14 cellular contexts compared by ENCODE assay signal in genomic region chr14:105018414-105018813, GRCh38. TPM values are rescaled to one million over a fixed set of nuclear protein-coding genes. Genes with fewer than 3 reads are reported as not detected.
A peak's percentile ranks its signal among the peaks of the same experiment; 100 is the strongest.
DNase-seq lines count a peak whose midpoint lies in the region; ATAC-seq, FAIRE-seq and TF ChIP-seq lines count a peak whose summit lies in the region.
"Had no signal": no experiment of that assay in that cellular context is flagged by ENCODE, and none has a peak within 500 bp of the region (broad histone marks: within the 10 kb centered on the region; RNA-seq: fewer than 3 reads in every experiment).

No MANE protein-coding gene starts in this region.

- H3K36me3 Mint-ChIP-seq in effector memory CD8-positive, alpha-beta T cell (ENCODE audit: insufficient read depth): peaks cover 21% of the 10 kb centered on the region
- peaks cover 11% of the 10 kb centered on the region for H3K36me3 Mint-ChIP-seq in type B pancreatic cell

- H2AFZ ChIP-seq in HepG2 (ENCODE audit: low read length): no peak overlapping the region
- no peak overlapping the region for H2AFZ ChIP-seq in OCI-LY7 (ENCODE audit: low read length)

- in situ Hi-C loops in HepG2 (cut with HindIII; ENCODE audit: extremely low pct_ligation_motif_present, low pct_unique_long_range_greater_than_20kb): no loop called here

- H3K27ac Mint-ChIP-seq in effector memory CD8-positive, alpha-beta T cell: peak overlapping the region; percentile 96 to 97
- peak overlapping the region; percentile 90 for H3K27ac Mint-ChIP-seq in type B pancreatic cell

- H3K4me3 ChIP-seq in HepG2 (replicated peaks in 1 of 3; ENCODE audit: insufficient read depth in 1 of 3, low read depth in 2 of 3, low read length in 3 of 3) (no peak overlapping the region), right lobe of liver (no peak overlapping the region), OCI-LY7 (ENCODE audit: low read depth, low read length, poor library complexity, severe bottlenecking) (peak overlapping the region; percentile 78), colonic mucosa (no peak overlapping the region)
- H3K4me3 ChIP-seq: SJCRH30 had no signal

- intact Hi-C loops in HepG2 (cut with micrococcal nuclease; ENCODE audit: unreplicated experiment): no loop called here
- intact Hi-C loops in right lobe of liver (cut with DNase I): no loop called here
- intact Hi-C loops in OCI-LY7 (cut with micrococcal nuclease; ENCODE audit: unreplicated experiment): no loop called here
- intact Hi-C loops in colonic mucosa (cut with DNase I): loop anchor here (5.0 kb wide), 1 partner anchor 36 kb away; no protein-coding TSS in a partner anchor

- POLR2A ChIA-PET in HepG2 (lab: Yijun Ruan, JAX) (interaction anchor here (2.3 kb wide), 1 partner anchor 154 kb away, joined by 8 read pairs; no protein-coding TSS in a partner anchor), OCI-LY7 (lab: Charles Lee) (interaction anchor here (0.7 to 1.3 kb wide), 3 partner anchors 9 to 283 kb away, joined by 3 to 4 read pairs (median 4); no protein-coding TSS in a partner anchor)

- DNase-seq in HepG2 (ENCODE audit: low spot score): no peak
- DNase-seq in right lobe of liver: no peak
- DNase-seq in OCI-LY7 (ENCODE audit: low spot score): no peak
- no peak for DNase-seq in effector memory CD8-positive, alpha-beta T cell
- no peak for DNase-seq in type B pancreatic cell (ENCODE audit: extremely low spot score, unreplicated experiment)
- DNase-seq in substantia nigra (lab: John Stamatoyannopoulos, UW): no peak
- DNase-seq in colonic mucosa: no peak
- DNase-seq: activated CD4-positive, alpha-beta T cell treated with anti-CD3 and anti-CD28 coated beads, Interleukin-2, amount 50 U/mL, for 1 hour; aorta; BE2C; NCI-H510A; SJCRH30 had no signal

- H3K36me3 ChIP-seq in HepG2 (replicated peaks in 1 of 2; ENCODE audit: control insufficient read depth in 1 of 2, insufficient read depth in 2 of 2, low read length in 2 of 2) (peaks cover 5% of the 10 kb centered on the region in 2 experiments; a peak in 2 of 5 replicates), right lobe of liver (no peaks in the 10 kb centered on the region), OCI-LY7 (ENCODE audit: insufficient read depth, low read length) (peaks cover 71% of the 10 kb centered on the region), colonic mucosa (no peaks in the 10 kb centered on the region)

- no peak for ATAC-seq in HepG2
- no peak for ATAC-seq in right lobe of liver
- no peak for ATAC-seq in effector memory CD8-positive, alpha-beta T cell (replicated peaks)
- no peak for ATAC-seq in GM19452 (IDR thresholded peaks at IDR 0.05; ENCODE audit: unreplicated experiment)

- TF ChIP-seq EP300 in HepG2 (IDR thresholded peaks at IDR 0.05; ENCODE audit: low read depth in 2 of 2, low read length in 2 of 2) (no peak), HepG2 (CRISPR knock-in tag; IDR thresholded peaks at IDR 0.05; ENCODE audit: borderline replicate concordance) (no peak)

- TF ChIP-seq POLR2A in HepG2 (IDR thresholded peaks at IDR 0.05; ENCODE audit: insufficient read depth in 1 of 2, low read depth in 2 of 2, low read length in 2 of 2) (no peak), right lobe of liver (IDR thresholded peaks at IDR 0.05) (no peak)

- no peaks in the 10 kb centered on the region for H3K27me3 Mint-ChIP-seq in effector memory CD8-positive, alpha-beta T cell
- H3K27me3 Mint-ChIP-seq in type B pancreatic cell: no peaks in the 10 kb centered on the region

- no peaks in the 10 kb centered on the region; a peak in 1 of 5 replicates for H3K27me3 ChIP-seq in HepG2 (ENCODE audit: control insufficient read depth in 1 of 2, insufficient read depth in 2 of 2, low read length in 2 of 2)
- H3K27me3 ChIP-seq in right lobe of liver: no peaks in the 10 kb centered on the region
- H3K27me3 ChIP-seq in colonic mucosa: no peaks in the 10 kb centered on the region
- H3K27me3 ChIP-seq: BE2C, SJCRH30 had no signal

- 74% methylated on average over 4 of the region's 4 CpGs for WGBS in HepG2 (ENCODE audit: low lambda C conversion rate)
- 88% methylated on average over 2 of the region's 4 CpGs for WGBS in right lobe of liver (ENCODE audit: insufficient coverage, low coverage, low lambda C conversion rate, missing lambda C conversion rate)

- peak overlapping the region; percentile 89 to 93 for H3K4me3 Mint-ChIP-seq in effector memory CD8-positive, alpha-beta T cell
- peak overlapping the region; percentile 96 for H3K4me3 Mint-ChIP-seq in type B pancreatic cell

- FAIRE-seq in HepG2 (lab: Jason Lieb, UNC): no peak
- FAIRE-seq: GM19239 had no signal

- TF ChIP-seq RAD21 in HepG2 (CRISPR knock-in tag; IDR thresholded peaks at IDR 0.05): no peak

- H3K9me3 Mint-ChIP-seq in effector memory CD8-positive, alpha-beta T cell: no peaks in the 10 kb centered on the region
- no peaks in the 10 kb centered on the region for H3K9me3 Mint-ChIP-seq in type B pancreatic cell

- H3K79me2 ChIP-seq in HepG2 (ENCODE audit: insufficient read depth, low read length) (peaks cover 74% of the 10 kb centered on the region), OCI-LY7 (ENCODE audit: insufficient read depth, low read depth, low read length) (peaks cover 89% of the 10 kb centered on the region)

- no peak for TF ChIP-seq CTCF in HepG2 (CRISPR knock-in tag; IDR thresholded peaks at IDR 0.05)
- no peak for TF ChIP-seq CTCF in right lobe of liver (IDR thresholded peaks at IDR 0.05)
- no peak for TF ChIP-seq CTCF in OCI-LY7 (conservative IDR thresholded peaks at IDR 0.05; ENCODE audit: low read length)
- TF ChIP-seq CTCF in type B pancreatic cell (conservative IDR thresholded peaks at IDR 0.05): no peak
- TF ChIP-seq CTCF in colonic mucosa (IDR thresholded peaks at IDR 0.05): no peak

- BruUV-seq in HepG2 (replicated peaks; lab: Mats Ljungman, UMichigan) (no TSS peak), OCI-LY7 (replicated peaks; lab: Mats Ljungman, UMichigan) (no TSS peak)

- no peaks in the 10 kb centered on the region for H3K9me3 ChIP-seq in HepG2 (ENCODE audit: low read length)
- no peaks in the 10 kb centered on the region for H3K9me3 ChIP-seq in right lobe of liver
- no peaks in the 10 kb centered on the region for H3K9me3 ChIP-seq in OCI-LY7 (ENCODE audit: low read length)
- H3K9me3 ChIP-seq in colonic mucosa: no peaks in the 10 kb centered on the region
- H3K9me3 ChIP-seq: BE2C, SJCRH30 had no signal

- peaks cover 62 to 70% of the 10 kb centered on the region in 2 donors for H3K4me1 Mint-ChIP-seq in effector memory CD8-positive, alpha-beta T cell (ENCODE audit: low read depth in 2 of 2)
- peaks cover 55% of the 10 kb centered on the region for H3K4me1 Mint-ChIP-seq in type B pancreatic cell (ENCODE audit: unreplicated experiment)

- H4K20me1 ChIP-seq in HepG2 (ENCODE audit: insufficient read depth, low read length): peaks cover 25% of the 10 kb centered on the region
- peaks cover 60% of the 10 kb centered on the region for H4K20me1 ChIP-seq in OCI-LY7 (ENCODE audit: insufficient read depth, low read length)

- H3K27ac ChIP-seq in HepG2 (ENCODE audit: extremely low read length, insufficient read depth, low read length) (no peak overlapping the region), right lobe of liver (no peak overlapping the region), OCI-LY7 (ENCODE audit: low read depth, low read length, poor library complexity, severe bottlenecking) (no peak overlapping the region), substantia nigra (ENCODE audit: low read depth, low read length, poor library complexity, severe bottlenecking) (no peak overlapping the region), colonic mucosa (no peak overlapping the region)
- H3K27ac ChIP-seq: SJCRH30 had no signal

- peak overlapping the region; percentile 30; the same call in 1 of the 2 replicates for H3K9ac ChIP-seq in HepG2 (ENCODE audit: insufficient read depth, low read depth, low read length)
- H3K9ac ChIP-seq in colonic mucosa (ENCODE audit: low read depth in 2 of 2, low read length in 2 of 2): no peak overlapping the region

- no peaks in the 10 kb centered on the region for H3K9me2 ChIP-seq in OCI-LY7 (ENCODE audit: insufficient read depth, low read length)

- H3K4me2 ChIP-seq in HepG2 (ENCODE audit: low read depth, low read length) (peak overlapping the region; percentile 98; the same call in 1 of the 2 replicates), OCI-LY7 (ENCODE audit: low read length) (peak overlapping the region; percentile 89)

- H3K4me1 ChIP-seq in HepG2 (ENCODE audit: insufficient read depth, low read length): peaks cover 71% of the 10 kb centered on the region
- peaks cover 0 to 11% (median 2%) of the 10 kb centered on the region in 4 donors for H3K4me1 ChIP-seq in right lobe of liver
- peaks cover 65% of the 10 kb centered on the region for H3K4me1 ChIP-seq in OCI-LY7 (ENCODE audit: insufficient read depth, low read length, poor library complexity, severe bottlenecking)
- H3K4me1 ChIP-seq in colonic mucosa: peaks cover 23% of the 10 kb centered on the region

- CTCF ChIA-PET in HepG2 (lab: Yijun Ruan, JAX; ENCODE audit: low intra/inter-chr PET ratio, low total read pairs): no interaction called here
- CTCF ChIA-PET in OCI-LY7 (lab: Charles Lee; ENCODE audit: unreplicated experiment): no interaction called here

RNA-seq across cellular contexts. Expression of gene CDCA4, which starts 2.5 kb away (rescaled TPM):
- total RNA-seq in HepG2 (2016; rRNA removed; fragmentation: Illumina TruSeq; extraction: Trizol): 42.1 and 43.1 TPM in 2 replicates
- 9.0 and 12.4 TPM in 2 replicates for total RNA-seq in HepG2 (2016; cell fraction: cytosol; rRNA removed; fragmentation: Illumina TruSeq; extraction: Trizol; ENCODE audit: low read depth)
- 41.3 and 41.8 TPM in 2 replicates for total RNA-seq in HepG2 (2016; cell fraction: insoluble cytoplasmic fraction; rRNA removed; fragmentation: Illumina TruSeq; extraction: Trizol)
- 34.3 and 35.7 TPM in 2 replicates for total RNA-seq in HepG2 (2016; cell fraction: membrane; rRNA removed; fragmentation: Illumina TruSeq; extraction: Trizol)
- total RNA-seq in HepG2 (2016; cell fraction: nucleus; rRNA removed; fragmentation: Illumina TruSeq; extraction: Trizol): 19.4 and 21.5 TPM in 2 replicates
- polyA plus RNA-seq in HepG2 (2011; rRNA removed): 17.7 and 19.7 TPM in 2 replicates
- polyA plus RNA-seq in HepG2 (2011; cell fraction: cytosol; rRNA removed): 13.7 and 20.7 TPM in 2 replicates
- 8.9 and 10.9 TPM in 2 replicates for polyA plus RNA-seq in HepG2 (2011; cell fraction: nucleus; rRNA removed)
- 11.9 and 18.4 TPM in 2 replicates for polyA plus RNA-seq in HepG2 (2012)
- 7.6 and 8.1 TPM in 2 replicates for polyA plus RNA-seq in HepG2 (2016; cell fraction: cytosol; fragmentation: Illumina TruSeq; extraction: Trizol; ENCODE audit: low read depth)
- 44.8 and 50.0 TPM in 2 replicates for polyA plus RNA-seq in HepG2 (2016; cell fraction: insoluble cytoplasmic fraction; fragmentation: Illumina TruSeq; extraction: Trizol; ENCODE audit: low read depth)
- 24.5 and 25.1 TPM in 2 replicates for polyA plus RNA-seq in HepG2 (2016; cell fraction: membrane; fragmentation: Illumina TruSeq; extraction: Trizol; ENCODE audit: low read depth)
- polyA plus RNA-seq in HepG2 (2016; cell fraction: nucleus; fragmentation: Illumina TruSeq; extraction: Trizol; ENCODE audit: insufficient read depth, low read depth): 33.7 and 34.8 TPM in 2 replicates
- polyA minus RNA-seq in HepG2 (2011; rRNA and poly(A)+ RNA removed; ENCODE audit: low replicate concordance): 30.0 and 31.4 TPM in 2 replicates
- polyA minus RNA-seq in HepG2 (2011; cell fraction: cytosol; rRNA and poly(A)+ RNA removed): 11.2 and 15.5 TPM in 2 replicates
- 6.6 and 8.0 TPM in 2 replicates for polyA minus RNA-seq in HepG2 (2011; cell fraction: nucleus; rRNA and poly(A)+ RNA removed)
- 1 to 10 TPM in 5 of 6 experiments, under 1 TPM in 1; 0.90 to 3.5 (median 1.7) TPM for total RNA-seq in right lobe of liver
- 109 and 110 TPM in 2 replicates for total RNA-seq in OCI-LY7 (2014; rRNA removed; shearing (Covaris generic))
- 74.0 and 79.5 TPM in 2 replicates for total RNA-seq in OCI-LY7 (2022)
- total RNA-seq in type B pancreatic cell (ENCODE audit: low replicate concordance): 21.2 and 29.7 TPM in 2 replicates
- 10 to 100 TPM in 1 of 2 donors, 1 to 10 TPM in 1; 8.3 to 16.3 TPM for total RNA-seq in colonic mucosa

RNA-seq across cellular contexts. Expression of gene CLBA1, which starts 32.8 kb away (rescaled TPM):
- 1.4 and 1.5 TPM in 2 replicates for total RNA-seq in HepG2 (2016; rRNA removed; fragmentation: Illumina TruSeq; extraction: Trizol)
- 0.44 and 0.71 TPM in 2 replicates for total RNA-seq in HepG2 (2016; cell fraction: cytosol; rRNA removed; fragmentation: Illumina TruSeq; extraction: Trizol; ENCODE audit: low read depth)
- 1.4 and 1.7 TPM in 2 replicates for total RNA-seq in HepG2 (2016; cell fraction: insoluble cytoplasmic fraction; rRNA removed; fragmentation: Illumina TruSeq; extraction: Trizol)
- 0.99 and 1.0 TPM in 2 replicates for total RNA-seq in HepG2 (2016; cell fraction: membrane; rRNA removed; fragmentation: Illumina TruSeq; extraction: Trizol)
- 1.7 and 2.1 TPM in 2 replicates for total RNA-seq in HepG2 (2016; cell fraction: nucleus; rRNA removed; fragmentation: Illumina TruSeq; extraction: Trizol)
- 1.2 and 1.3 TPM in 2 replicates for polyA plus RNA-seq in HepG2 (2011; rRNA removed)
- polyA plus RNA-seq in HepG2 (2011; cell fraction: cytosol; rRNA removed): 0.75 and 0.95 TPM in 2 replicates
- 2.8 and 3.0 TPM in 2 replicates for polyA plus RNA-seq in HepG2 (2011; cell fraction: nucleus; rRNA removed)
- polyA plus RNA-seq in HepG2 (2012): 0.49 and 0.51 TPM in 2 replicates
- polyA plus RNA-seq in HepG2 (2016; cell fraction: cytosol; fragmentation: Illumina TruSeq; extraction: Trizol; ENCODE audit: low read depth): 0.28 and 0.33 TPM in 2 replicates
- polyA plus RNA-seq in HepG2 (2016; cell fraction: insoluble cytoplasmic fraction; fragmentation: Illumina TruSeq; extraction: Trizol; ENCODE audit: low read depth): 1.3 and 1.7 TPM in 2 replicates
- 0.65 and 0.66 TPM in 2 replicates for polyA plus RNA-seq in HepG2 (2016; cell fraction: membrane; fragmentation: Illumina TruSeq; extraction: Trizol; ENCODE audit: low read depth)
- 1.8 and 3.1 TPM in 2 replicates for polyA plus RNA-seq in HepG2 (2016; cell fraction: nucleus; fragmentation: Illumina TruSeq; extraction: Trizol; ENCODE audit: insufficient read depth, low read depth)
- 0.44 and 7.1 TPM in 2 replicates for polyA minus RNA-seq in HepG2 (2011; rRNA and poly(A)+ RNA removed; ENCODE audit: low replicate concordance)
- polyA minus RNA-seq in HepG2 (2011; cell fraction: cytosol; rRNA and poly(A)+ RNA removed): 1.1 TPM in 1 of 2 replicates, not detected in the other
- polyA minus RNA-seq in HepG2 (2011; cell fraction: nucleus; rRNA and poly(A)+ RNA removed): 0.90 and 1.1 TPM in 2 replicates
- 1 to 10 TPM; 1.5 to 3.3 (median 2.5) TPM for total RNA-seq in right lobe of liver
- 0.08 and 0.82 TPM in 2 replicates for total RNA-seq in OCI-LY7 (2014; rRNA removed; shearing (Covaris generic))
- total RNA-seq in OCI-LY7 (2022): 1.2 TPM in 1 of 2 replicates, not detected in the other
- 16.2 and 18.8 TPM in 2 replicates for total RNA-seq in type B pancreatic cell (ENCODE audit: low replicate concordance)
- 1 to 10 TPM; 3.8 TPM for total RNA-seq in colonic mucosa

RNA-seq across cellular contexts. Expression of gene AHNAK2, which starts 40.2 kb away (rescaled TPM):
- total RNA-seq in HepG2 (2016; rRNA removed; fragmentation: Illumina TruSeq; extraction: Trizol): 0.15 and 0.18 TPM in 2 replicates
- total RNA-seq in HepG2 (2016; cell fraction: cytosol; rRNA removed; fragmentation: Illumina TruSeq; extraction: Trizol; ENCODE audit: low read depth): not detected in 2 replicates
- total RNA-seq in HepG2 (2016; cell fraction: insoluble cytoplasmic fraction; rRNA removed; fragmentation: Illumina TruSeq; extraction: Trizol): 0.10 and 0.11 TPM in 2 replicates
- 0.06 and 0.07 TPM in 2 replicates for total RNA-seq in HepG2 (2016; cell fraction: membrane; rRNA removed; fragmentation: Illumina TruSeq; extraction: Trizol)
- 0.53 and 0.68 TPM in 2 replicates for total RNA-seq in HepG2 (2016; cell fraction: nucleus; rRNA removed; fragmentation: Illumina TruSeq; extraction: Trizol)
- polyA plus RNA-seq in HepG2 (2011; rRNA removed): 0.10 and 0.11 TPM in 2 replicates
- 0.08 and 0.09 TPM in 2 replicates for polyA plus RNA-seq in HepG2 (2011; cell fraction: cytosol; rRNA removed)
- 0.28 and 0.37 TPM in 2 replicates for polyA plus RNA-seq in HepG2 (2011; cell fraction: nucleus; rRNA removed)
- polyA plus RNA-seq in HepG2 (2012): 0.04 TPM in 2 replicates
- polyA plus RNA-seq in HepG2 (2016; cell fraction: cytosol; fragmentation: Illumina TruSeq; extraction: Trizol; ENCODE audit: low read depth): not detected in 2 replicates
- polyA plus RNA-seq in HepG2 (2016; cell fraction: insoluble cytoplasmic fraction; fragmentation: Illumina TruSeq; extraction: Trizol; ENCODE audit: low read depth): 0.07 and 0.11 TPM in 2 replicates
- not detected in 2 replicates for polyA plus RNA-seq in HepG2 (2016; cell fraction: membrane; fragmentation: Illumina TruSeq; extraction: Trizol; ENCODE audit: low read depth)
- polyA plus RNA-seq in HepG2 (2016; cell fraction: nucleus; fragmentation: Illumina TruSeq; extraction: Trizol; ENCODE audit: insufficient read depth, low read depth): 0.57 and 0.65 TPM in 2 replicates
- polyA minus RNA-seq in HepG2 (2011; rRNA and poly(A)+ RNA removed; ENCODE audit: low replicate concordance): 0.34 and 31.9 TPM in 2 replicates
- 0.30 and 0.35 TPM in 2 replicates for polyA minus RNA-seq in HepG2 (2011; cell fraction: cytosol; rRNA and poly(A)+ RNA removed)
- 0.39 and 0.62 TPM in 2 replicates for polyA minus RNA-seq in HepG2 (2011; cell fraction: nucleus; rRNA and poly(A)+ RNA removed)
- total RNA-seq in right lobe of liver: 10 to 100 TPM in 1 of 6 experiments, 1 to 10 TPM in 5; 2.1 to 12.2 (median 4.6) TPM
- total RNA-seq in OCI-LY7 (2014; rRNA removed; shearing (Covaris generic)): 0.21 TPM in 1 of 2 replicates, not detected in the other
- 0.09 and 0.61 TPM in 2 replicates for total RNA-seq in OCI-LY7 (2022)
- 1.1 and 2.0 TPM in 2 replicates for total RNA-seq in type B pancreatic cell (ENCODE audit: low replicate concordance)
- total RNA-seq in colonic mucosa: 10 to 100 TPM in 1 of 2 donors, 1 to 10 TPM in 1; 5.1 to 21.5 TPM

RNA-seq across cellular contexts. Expression of gene GPR132, which starts 46.8 kb away (rescaled TPM):
- total RNA-seq in HepG2 (2016; rRNA removed; fragmentation: Illumina TruSeq; extraction: Trizol) (not detected in 2 replicates), right lobe of liver (under 1 TPM; 0.11 to 0.84 (median 0.39) TPM), OCI-LY7 (2022) (1.9 and 3.0 TPM in 2 replicates), type B pancreatic cell (ENCODE audit: low replicate concordance) (0.24 and 0.33 TPM in 2 replicates), colonic mucosa (1 to 10 TPM; 1.0 TPM)
- not detected in 2 replicates for total RNA-seq in HepG2 (2016; cell fraction: cytosol; rRNA removed; fragmentation: Illumina TruSeq; extraction: Trizol; ENCODE audit: low read depth)
- not detected in 2 replicates for total RNA-seq in HepG2 (2016; cell fraction: insoluble cytoplasmic fraction; rRNA removed; fragmentation: Illumina TruSeq; extraction: Trizol)
- not detected in 2 replicates for total RNA-seq in HepG2 (2016; cell fraction: membrane; rRNA removed; fragmentation: Illumina TruSeq; extraction: Trizol)
- total RNA-seq in HepG2 (2016; cell fraction: nucleus; rRNA removed; fragmentation: Illumina TruSeq; extraction: Trizol): not detected in 2 replicates
- not detected in 2 replicates for polyA plus RNA-seq in HepG2 (2011; rRNA removed)
- not detected in 2 replicates for polyA plus RNA-seq in HepG2 (2011; cell fraction: cytosol; rRNA removed)
- polyA plus RNA-seq in HepG2 (2011; cell fraction: nucleus; rRNA removed): 0.05 TPM in 1 of 2 replicates, not detected in the other
- polyA plus RNA-seq in HepG2 (2012): not detected in 2 replicates
- polyA plus RNA-seq in HepG2 (2016; cell fraction: cytosol; fragmentation: Illumina TruSeq; extraction: Trizol; ENCODE audit: low read depth): not detected in 2 replicates
- polyA plus RNA-seq in HepG2 (2016; cell fraction: insoluble cytoplasmic fraction; fragmentation: Illumina TruSeq; extraction: Trizol; ENCODE audit: low read depth): not detected in 2 replicates
- polyA plus RNA-seq in HepG2 (2016; cell fraction: membrane; fragmentation: Illumina TruSeq; extraction: Trizol; ENCODE audit: low read depth): not detected in 2 replicates
- polyA plus RNA-seq in HepG2 (2016; cell fraction: nucleus; fragmentation: Illumina TruSeq; extraction: Trizol; ENCODE audit: insufficient read depth, low read depth): not detected in 2 replicates
- 0.09 TPM in 1 of 2 replicates, not detected in the other for polyA minus RNA-seq in HepG2 (2011; rRNA and poly(A)+ RNA removed; ENCODE audit: low replicate concordance)
- not detected in 2 replicates for polyA minus RNA-seq in HepG2 (2011; cell fraction: cytosol; rRNA and poly(A)+ RNA removed)
- polyA minus RNA-seq in HepG2 (2011; cell fraction: nucleus; rRNA and poly(A)+ RNA removed): not detected in 2 replicates
- 0.10 and 1.0 TPM in 2 replicates for total RNA-seq in OCI-LY7 (2014; rRNA removed; shearing (Covaris generic))
